ENCODE assay signal across 13 cellular contexts in the genomic region with DNA sequence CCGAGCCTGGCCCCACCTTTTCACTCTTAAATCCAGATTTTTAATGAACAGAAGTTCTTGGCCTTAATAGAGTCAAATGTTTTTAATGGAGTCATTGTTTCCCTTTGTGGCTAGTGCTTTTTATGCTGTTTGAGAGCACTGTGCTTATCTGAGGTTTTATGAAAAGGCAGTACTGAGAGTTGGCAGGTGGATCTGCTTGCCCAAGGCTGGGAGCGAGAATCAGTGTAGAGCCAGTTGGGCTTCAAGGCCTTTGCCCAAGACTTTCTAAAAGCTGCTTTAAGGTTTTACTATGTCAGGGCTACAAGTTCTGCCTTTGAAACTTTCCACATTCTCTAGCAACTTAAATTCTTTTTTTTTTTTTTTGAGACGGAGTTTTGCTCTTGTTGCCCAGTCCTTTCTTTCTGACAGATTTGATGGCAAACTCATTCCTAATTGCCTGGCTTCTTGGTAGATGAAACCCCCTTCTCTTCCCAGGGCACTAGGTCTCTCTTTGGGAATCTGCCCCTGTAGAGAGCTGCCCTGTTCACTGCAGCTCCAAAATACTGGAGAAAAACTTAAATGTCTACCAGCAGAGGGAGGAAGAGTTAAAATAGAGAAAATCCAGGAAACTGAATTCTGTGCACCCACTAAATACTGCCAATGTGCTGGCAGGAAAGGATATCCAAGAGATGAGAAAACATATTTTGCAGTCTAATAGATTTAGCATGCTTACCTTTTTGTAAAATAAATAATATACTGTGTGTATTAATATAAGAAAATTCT. TPM values are rescaled to one million over a fixed set of nuclear protein-coding genes. Genes with fewer than 3 reads are reported as not detected.
DNase-seq lines count a peak whose midpoint lies in the region; ATAC-seq, FAIRE-seq and TF ChIP-seq lines count a peak whose summit lies in the region.
"Had no signal": no experiment of that assay in that cellular context is flagged by ENCODE, and none has a peak within 500 bp of the region (broad histone marks: within the 10 kb centered on the region; RNA-seq: fewer than 3 reads in every experiment).

No MANE protein-coding gene starts in this region.

- POLR2A ChIA-PET in A549 (lab: Yijun Ruan, JAX) = no interaction called here

- CTCF ChIA-PET in A549 (lab: Yijun Ruan, JAX) = interaction anchor here (0.6 to 2.5 kb wide), 11 partner anchors 9 to 1004 kb away, joined by 3 to 12 read pairs (median 4); no protein-coding TSS in a partner anchor

- TF ChIP-seq EP300 in A549 (IDR thresholded peaks at IDR 0.05) = no peak

- H3K4me1 ChIP-seq in A549 = no peaks in the 10 kb centered on the region
- H3K4me1 ChIP-seq: pancreas had no signal

- TF ChIP-seq RAD21 in A549 (conservative IDR thresholded peaks at IDR 0.05 in 1 of 2, IDR thresholded peaks at IDR 0.05 in 1 of 2) = peak; percentile 26 to 38; a peak in 4 of 5 replicates

- WGBS in A549 (ENCODE audit: missing lambda C conversion rate) = 69% methylated on average over 3 of the region's 3 CpGs

- no peaks in the 10 kb centered on the region for H3K27me3 ChIP-seq in kidney epithelial cell (ENCODE audit: control insufficient read depth, insufficient read depth, low read length)
- H3K27me3 ChIP-seq: pancreas had no signal

- H3K4me3 ChIP-seq in A549 = no peak overlapping the region
- H3K4me3 ChIP-seq in kidney epithelial cell (ENCODE audit: low read depth, low read length) = no peak overlapping the region
- H3K4me3 ChIP-seq: pancreas had no signal

- TF ChIP-seq CTCF in A549 (IDR thresholded peaks at IDR 0.05) (peak; percentile 40), kidney epithelial cell (IDR thresholded peaks at IDR 0.05; ENCODE audit: insufficient read depth, low read length, poor library complexity, severe bottlenecking) (peak; percentile 39)

- H3K9me3 ChIP-seq in A549 = no peaks in the 10 kb centered on the region
- H3K9me3 ChIP-seq: pancreas had no signal

- DNase-seq in A549 (ENCODE audit: low read depth in 1 of 2, low spot score in 1 of 2) (peak; percentile 19 to 43), HCEC 1CT (peak; percentile 9), amniotic epithelial cell (ENCODE audit: low read depth) (peak; percentile 20), kidney epithelial cell (ENCODE audit: low read depth) (no peak), NCI-H187 treated with DMSO at 0.1 percent for 48 hours (lab: John Stamatoyannopoulos, UW) (no peak)
- DNase-seq: CD8-positive, alpha-beta T cell; cortex of kidney; NCI-H446 treated with DMSO at 0.1 percent for 48 hours; pancreas; T-cell had no signal

- H3K27ac ChIP-seq in A549 = no peak overlapping the region
- H3K27ac ChIP-seq: pancreas had no signal

- H3K4me2 ChIP-seq in A549 = no peak overlapping the region

- TF ChIP-seq POLR2A in A549 (IDR thresholded peaks at IDR 0.05; ENCODE audit: low read length) = no peak

- no peak for FAIRE-seq in A549 (lab: Jason Lieb, UNC)
- FAIRE-seq: pancreas had no signal

- ATAC-seq in A549 (peak; percentile 74 to 83; a peak in 5 of 6 replicates), GM21723 (IDR thresholded peaks at IDR 0.05; ENCODE audit: unreplicated experiment) (no peak), HG03135 (IDR thresholded peaks at IDR 0.05; ENCODE audit: unreplicated experiment) (no peak), HG03095 (IDR thresholded peaks at IDR 0.05; ENCODE audit: unreplicated experiment) (no peak)
- ATAC-seq: CD8-positive, alpha-beta T cell; T-cell had no signal

- no peaks in the 10 kb centered on the region for H3K36me3 ChIP-seq in kidney epithelial cell (ENCODE audit: control insufficient read depth, insufficient read depth, low read length)
- H3K36me3 ChIP-seq: pancreas had no signal

TF ChIP-seq in A549, 52 proteins besides CTCF, POLR2A, EP300 and RAD21:
- TF ChIP-seq EHF (CRISPR knock-in tag; IDR thresholded peaks at IDR 0.05) (no peak), SMC3 (IDR thresholded peaks at IDR 0.05) (peak; percentile 36; the same call in 2 of the 3 replicates)

RNA-seq across cellular contexts. Expression of a gene that starts 36.9 kb away (rescaled TPM):
- polyA plus RNA-seq in A549 (2011; rRNA removed) = 7.8 and 9.7 TPM in 2 replicates
- 13.0 and 13.4 TPM in 2 replicates for polyA plus RNA-seq in A549 (2012; cell fraction: cytosol; rRNA removed)
- 17.4 and 22.7 TPM in 2 replicates for polyA plus RNA-seq in A549 (2012; cell fraction: nucleus; rRNA removed)
- polyA plus RNA-seq in A549 (2017; fragmentation: RNase III; extraction: RNeasy Plus Mini Kit Qiagen cat#74134 plus additional on column Dnase treatment) = 9.0 to 10.3 TPM (median 10.3 TPM) in 3 replicates
- polyA minus RNA-seq in A549 (2011; rRNA and poly(A)+ RNA removed) = 7.1 and 8.3 TPM in 2 replicates
- 9.9 and 11.2 TPM in 2 replicates for total RNA-seq in kidney epithelial cell

Comparison
In these comparisons a context has a peak if more than half of its experiments do, and no peak if none do; other contexts are left out.
1. ATAC-seq: peak in A549 (2 of 2); none in GM21723 (single experiment), HG03135 (single experiment) and HG03095 (single experiment).
2. DNase-seq: peak in A549 (2 of 2), HCEC 1CT (single experiment) and amniotic epithelial cell (single experiment); none in kidney epithelial cell (single experiment) and NCI-H187 treated with DMSO at 0.1 percent for 48 hours (single experiment).